8 cellular contexts compared by ENCODE assay signal in the genomic region with DNA sequence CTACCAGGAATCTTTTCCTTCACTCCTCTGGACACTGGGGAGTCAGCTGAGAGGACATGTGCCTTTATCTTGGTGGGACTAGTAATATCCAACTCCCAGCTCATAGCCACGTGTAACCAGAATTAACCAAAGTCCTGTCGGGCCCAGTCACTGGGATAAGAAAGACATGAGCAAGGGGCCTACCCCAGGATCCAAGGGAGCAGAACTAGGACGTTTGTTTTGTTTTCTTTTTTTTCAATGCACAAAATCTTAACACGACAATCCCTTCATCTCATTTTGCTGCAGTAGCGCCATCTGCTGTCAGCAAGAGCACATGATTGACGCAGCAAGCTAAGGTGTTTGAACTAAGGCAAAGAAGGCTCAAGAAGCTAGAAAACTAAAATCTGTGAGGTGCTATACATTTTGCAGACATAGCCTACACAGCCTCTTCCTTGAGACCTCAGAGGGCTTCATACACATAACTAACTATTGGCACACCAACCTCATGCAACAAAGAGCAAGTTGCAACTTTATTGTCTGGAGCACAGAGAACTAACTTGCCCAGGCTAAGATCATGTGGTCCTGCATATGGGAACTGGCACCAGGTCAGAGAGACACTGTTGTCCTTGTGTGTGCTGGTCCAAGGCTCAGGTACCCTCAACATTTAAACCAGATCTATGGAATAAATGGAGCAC. TPM values are rescaled to one million over a fixed set of nuclear protein-coding genes. Genes with fewer than 3 reads are reported as not detected.
DNase-seq lines count a peak whose midpoint lies in the region; ATAC-seq and TF ChIP-seq lines count a peak whose summit lies in the region.

No MANE protein-coding gene starts in this region.

- peak; percentile 67 for TF ChIP-seq CTCF in HL-60 (IDR thresholded peaks at IDR 0.05; ENCODE audit: insufficient read depth, low read length)
- peak; percentile 96 for TF ChIP-seq CTCF in fibroblast of pulmonary artery (IDR thresholded peaks at IDR 0.05; ENCODE audit: low read length, missing control alignments)
- TF ChIP-seq CTCF in thoracic aorta (IDR thresholded peaks at IDR 0.05), result peak; percentile 79

- no peaks in the 10 kb centered on the region for H3K4me1 ChIP-seq in CD8-positive, alpha-beta memory T cell (ENCODE audit: insufficient read depth, low read length)
- H3K4me1 ChIP-seq in thoracic aorta (ENCODE audit: control insufficient read depth in 1 of 2, low read depth in 2 of 2), result peaks cover 6 to 47% of the 10 kb centered on the region in 2 donors

- H3K27me3 Mint-ChIP-seq in CD8-positive, alpha-beta memory T cell, result no peaks in the 10 kb centered on the region
- no peaks in the 10 kb centered on the region for H3K27me3 Mint-ChIP-seq in activated T-helper 2 cell treated with anti-CD3 and anti-CD28 coated beads, Interferon-gamma antibody, Interleukin-2, Interleukin-4, amounts not matched to agents 10 μg/mL and 5 μg/mL and 100 μg/mL, durations not matched to agents 14 hours and 24 hours and 36 hours (ENCODE audit: low read depth)

- ATAC-seq in thoracic aorta (ENCODE audit: insufficient number of reproducible peaks, low FRiP score, low read depth), result peak; percentile 58
- no peak for ATAC-seq in HG03108 (IDR thresholded peaks at IDR 0.05; ENCODE audit: unreplicated experiment)

- H3K36me3 ChIP-seq in CD8-positive, alpha-beta memory T cell (ENCODE audit: insufficient read depth, low read length), result peaks cover 10% of the 10 kb centered on the region
- H3K36me3 ChIP-seq in thoracic aorta, result peaks cover 32% of the 10 kb centered on the region

- DNase-seq in CD8-positive, alpha-beta memory T cell, result peak; percentile 45 to 70 (median 51)
- DNase-seq in HL-60 (ENCODE audit: low read depth in 1 of 2, low spot score in 1 of 2), result peak; percentile 29 to 74
- DNase-seq in RPMI8226, result peak; percentile 78
- peak; percentile 52 for DNase-seq in activated T-helper 2 cell treated with anti-CD3 and anti-CD28 coated beads, Interferon-gamma antibody, Interleukin-2, Interleukin-4, amounts not matched to agents 10 μg/mL and 5 μg/mL and 100 μg/mL, durations not matched to agents 14 hours and 24 hours and 36 hours (ENCODE audit: low spot score)
- DNase-seq in fibroblast of pulmonary artery (ENCODE audit: low read depth), result peak; percentile 87
- DNase-seq in nucleus accumbens (lab: John Stamatoyannopoulos, UW), result peak in 35 of 56 donors; percentile 9 to 83 (median 42)
- DNase-seq in thoracic aorta (ENCODE audit: low spot score), result no peak

- peaks cover 3 to 6% (median 5%) of the 10 kb centered on the region in 3 donors for H3K4me1 Mint-ChIP-seq in CD8-positive, alpha-beta memory T cell
- H3K4me1 Mint-ChIP-seq in activated T-helper 2 cell treated with anti-CD3 and anti-CD28 coated beads, Interferon-gamma antibody, Interleukin-2, Interleukin-4, amounts not matched to agents 10 μg/mL and 5 μg/mL and 100 μg/mL, durations not matched to agents 14 hours and 24 hours and 36 hours (ENCODE audit: low read depth), result peaks cover 38% of the 10 kb centered on the region

- no peak overlapping the region for H3K27ac ChIP-seq in CD8-positive, alpha-beta memory T cell (ENCODE audit: low read depth, low read length)
- H3K27ac ChIP-seq in HL-60 (replicated peaks), result no peak overlapping the region
- peak overlapping the region; percentile 36 to 43 for H3K27ac ChIP-seq in thoracic aorta

- no peaks in the 10 kb centered on the region for H3K9me3 ChIP-seq in CD8-positive, alpha-beta memory T cell (ENCODE audit: low read length)
- no peaks in the 10 kb centered on the region for H3K9me3 ChIP-seq in thoracic aorta

- intact Hi-C loops in activated T-helper 2 cell treated with anti-CD3 and anti-CD28 coated beads, Interferon-gamma antibody, Interleukin-2, Interleukin-4, amounts not matched to agents 10 μg/mL and 5 μg/mL and 100 μg/mL, durations not matched to agents 14 hours and 24 hours and 36 hours (cut with micrococcal nuclease), result loop anchor here (1.0 to 5.0 kb wide), 4 partner anchors 10 to 275 kb away; no protein-coding TSS in a partner anchor

- H3K4me3 ChIP-seq in CD8-positive, alpha-beta memory T cell (ENCODE audit: low read length), result no peak overlapping the region
- no peak overlapping the region for H3K4me3 ChIP-seq in HL-60 (replicated peaks; ENCODE audit: insufficient read depth, low read length)
- H3K4me3 ChIP-seq in fibroblast of pulmonary artery (replicated peaks; ENCODE audit: low read depth, low read length), result no peak overlapping the region
- no peak overlapping the region for H3K4me3 ChIP-seq in thoracic aorta

- H3K4me3 Mint-ChIP-seq in CD8-positive, alpha-beta memory T cell, result no peak overlapping the region
- no peak overlapping the region for H3K4me3 Mint-ChIP-seq in activated T-helper 2 cell treated with anti-CD3 and anti-CD28 coated beads, Interferon-gamma antibody, Interleukin-2, Interleukin-4, amounts not matched to agents 10 μg/mL and 5 μg/mL and 100 μg/mL, durations not matched to agents 14 hours and 24 hours and 36 hours (ENCODE audit: low read depth)

- peaks cover 6 to 75% (median 23%) of the 10 kb centered on the region in 3 donors for H3K36me3 Mint-ChIP-seq in CD8-positive, alpha-beta memory T cell
- peaks cover 39% of the 10 kb centered on the region for H3K36me3 Mint-ChIP-seq in activated T-helper 2 cell treated with anti-CD3 and anti-CD28 coated beads, Interferon-gamma antibody, Interleukin-2, Interleukin-4, amounts not matched to agents 10 μg/mL and 5 μg/mL and 100 μg/mL, durations not matched to agents 14 hours and 24 hours and 36 hours (ENCODE audit: low read depth)

- H3K27me3 ChIP-seq in CD8-positive, alpha-beta memory T cell (ENCODE audit: insufficient read depth, low read length, poor library complexity, severe bottlenecking), result no peaks in the 10 kb centered on the region
- no peaks in the 10 kb centered on the region for H3K27me3 ChIP-seq in HL-60 (ENCODE audit: insufficient read depth, poor library complexity, severe bottlenecking)
- H3K27me3 ChIP-seq in thoracic aorta (replicated peaks; ENCODE audit: insufficient read depth), result no peaks in the 10 kb centered on the region

- H3K9me3 Mint-ChIP-seq in CD8-positive, alpha-beta memory T cell, result no peaks in the 10 kb centered on the region
- H3K9me3 Mint-ChIP-seq in activated T-helper 2 cell treated with anti-CD3 and anti-CD28 coated beads, Interferon-gamma antibody, Interleukin-2, Interleukin-4, amounts not matched to agents 10 μg/mL and 5 μg/mL and 100 μg/mL, durations not matched to agents 14 hours and 24 hours and 36 hours, result no peaks in the 10 kb centered on the region

- peak overlapping the region in 2 of 8 donors; percentile 31 to 58 for H3K27ac Mint-ChIP-seq in CD8-positive, alpha-beta memory T cell
- peak overlapping the region; percentile 59 for H3K27ac Mint-ChIP-seq in activated T-helper 2 cell treated with anti-CD3 and anti-CD28 coated beads, Interferon-gamma antibody, Interleukin-2, Interleukin-4, amounts not matched to agents 10 μg/mL and 5 μg/mL and 100 μg/mL, durations not matched to agents 14 hours and 24 hours and 36 hours

- POLR2A ChIA-PET in CD8-positive, alpha-beta memory T cell (lab: Charles Lee), result no interaction called here

- CTCF ChIA-PET in CD8-positive, alpha-beta memory T cell (lab: Charles Lee), result interaction anchor here (0.7 to 3.4 kb wide), 22 partner anchors 10 to 287 kb away, joined by 3 to 35 read pairs (median 4); partner anchors contain the start of genes ABHD2 and HAPLN3

RNA-seq across cellular contexts. Expression of gene RLBP1, which starts 43.6 kb away (rescaled TPM):
- not detected for total RNA-seq in CD8-positive, alpha-beta memory T cell
- polyA plus RNA-seq in CD8-positive, alpha-beta memory T cell, result not detected
- 0.21 and 0.52 TPM in 2 replicates for total RNA-seq in activated T-helper 2 cell treated with anti-CD3 and anti-CD28 coated beads, Interferon-gamma antibody, Interleukin-2, Interleukin-4, amounts not matched to agents 10 μg/mL and 5 μg/mL and 100 μg/mL, durations not matched to agents 14 hours and 24 hours and 36 hours
- total RNA-seq in thoracic aorta, result not detected

Comparison
In these comparisons a context has a peak if more than half of its experiments do, and no peak if none do; other contexts are left out.
1. H3K27ac ChIP-seq: peak in thoracic aorta (2 of 2); none in CD8-positive, alpha-beta memory T cell (single experiment) and HL-60 (single experiment).
2. Peak in every context shown above with its lines, with median percentiles within 50 percentile points of each other: CTCF ChIP-seq.